In genomic region chr1:76294470-76295194, GRCh38 we compare ENCODE assay signal across 8 cellular contexts.
DNase-seq lines count a peak whose midpoint lies in the region; ATAC-seq lines count a peak whose summit lies in the region.

No MANE protein-coding gene starts in this region.

- intact Hi-C loops in activated CD4-positive, alpha-beta T cell treated with anti-CD3 and anti-CD28 coated beads, Interleukin-2, amount 10 ng/mL, durations not matched to agents 24 days and 14 days (cut with micrococcal nuclease): loop anchor here (1.0 to 10.0 kb wide), 3 partner anchors 24 to 140 kb away; no protein-coding TSS in a partner anchor

- peak; percentile 67 for DNase-seq in activated CD4-positive, alpha-beta T cell treated with anti-CD3 and anti-CD28 coated beads, Interleukin-2, amount 10 ng/mL, durations not matched to agents 24 days and 14 days
- DNase-seq in activated CD4-positive, alpha-beta T cell treated with anti-CD3 and anti-CD28 coated beads for 48 hours: no peak
- peak; percentile 12 for DNase-seq in NCI-H146 treated with DMSO at 0.1 percent for 48 hours (lab: John Stamatoyannopoulos, UW; ENCODE audit: unreplicated experiment)
- DNase-seq in retina: peak; percentile 38
- no peak for DNase-seq in RPMI8226
- no peak for DNase-seq in A172 (ENCODE audit: low spot score)
- no peak for DNase-seq in cerebellar cortex (ENCODE audit: low spot score)

- H3K9me3 Mint-ChIP-seq in activated CD4-positive, alpha-beta T cell treated with anti-CD3 and anti-CD28 coated beads, Interleukin-2, amount 10 ng/mL, durations not matched to agents 24 days and 14 days: no peaks in the 10 kb centered on the region

- peak; percentile 64 for ATAC-seq in HG02623 (IDR thresholded peaks at IDR 0.05; ENCODE audit: unreplicated experiment)

- H3K27ac Mint-ChIP-seq in activated CD4-positive, alpha-beta T cell treated with anti-CD3 and anti-CD28 coated beads, Interleukin-2, amount 10 ng/mL, durations not matched to agents 24 days and 14 days: peak overlapping the region; percentile 35

- H3K27me3 Mint-ChIP-seq in activated CD4-positive, alpha-beta T cell treated with anti-CD3 and anti-CD28 coated beads, Interleukin-2, amount 10 ng/mL, durations not matched to agents 24 days and 14 days: no peaks in the 10 kb centered on the region

- peak overlapping the region; percentile 54 for H3K4me3 Mint-ChIP-seq in activated CD4-positive, alpha-beta T cell treated with anti-CD3 and anti-CD28 coated beads, Interleukin-2, amount 10 ng/mL, durations not matched to agents 24 days and 14 days

- peaks cover 41% of the 10 kb centered on the region for H3K4me1 Mint-ChIP-seq in activated CD4-positive, alpha-beta T cell treated with anti-CD3 and anti-CD28 coated beads, Interleukin-2, amount 10 ng/mL, durations not matched to agents 24 days and 14 days

- H3K36me3 Mint-ChIP-seq in activated CD4-positive, alpha-beta T cell treated with anti-CD3 and anti-CD28 coated beads, Interleukin-2, amount 10 ng/mL, durations not matched to agents 24 days and 14 days (ENCODE audit: low read depth): no peaks in the 10 kb centered on the region

Comparison
In these comparisons a context has a peak if more than half of its experiments do, and no peak if none do; other contexts are left out.
1. DNase-seq: peak in activated CD4-positive, alpha-beta T cell treated with anti-CD3 and anti-CD28 coated beads, Interleukin-2, amount 10 ng/mL, durations not matched to agents 24 days and 14 days (single experiment), NCI-H146 treated with DMSO at 0.1 percent for 48 hours (single experiment) and retina (single experiment); none in activated CD4-positive, alpha-beta T cell treated with anti-CD3 and anti-CD28 coated beads for 48 hours (single experiment), RPMI8226 (single experiment), A172 (single experiment) and cerebellar cortex (single experiment).